In the genomic region with DNA sequence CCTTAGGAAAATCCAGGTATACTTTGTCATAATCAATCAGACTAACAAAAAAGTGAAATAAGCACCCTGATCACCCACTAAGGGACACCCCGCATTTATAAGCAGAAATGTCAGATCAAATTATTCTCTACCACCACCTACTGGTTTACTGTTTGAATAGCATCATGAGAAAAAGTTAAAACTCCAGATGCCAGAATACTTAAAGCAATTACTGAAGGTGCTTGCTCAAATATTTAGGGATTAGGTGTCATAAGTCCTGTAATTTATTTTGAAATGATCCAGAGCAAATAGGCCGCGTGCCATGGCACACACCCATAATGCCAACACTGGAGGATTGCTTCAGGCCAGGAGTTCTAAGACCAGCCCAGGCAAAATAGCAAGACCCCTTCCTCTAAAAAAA, we compare ENCODE assay signal across 8 cellular contexts. TPM values are rescaled to one million over a fixed set of nuclear protein-coding genes. Genes with fewer than 3 reads are reported as not detected.
DNase-seq lines count a peak whose midpoint lies in the region; ATAC-seq and TF ChIP-seq lines count a peak whose summit lies in the region.

No MANE protein-coding gene starts in this region.

- DNase-seq in AG10803 (ENCODE audit: low read depth) (peak; percentile 58), GM12864 (ENCODE audit: low read depth) (no peak), NCI-H82 (lab: John Stamatoyannopoulos, UW) (peak; percentile 80), chondrocyte (ENCODE audit: low spot score) (no peak), nephron progenitor cell (no peak)

- TF ChIP-seq CTCF in AG10803 (conservative IDR thresholded peaks at IDR 0.05; ENCODE audit: low read length) = peak; percentile 76
- peak; percentile 52 for TF ChIP-seq CTCF in GM12864 (IDR thresholded peaks at IDR 0.05; ENCODE audit: low read depth, low read length, missing control alignments)
- TF ChIP-seq CTCF in chondrocyte (IDR thresholded peaks at IDR 0.05) = peak; percentile 89
- peak; percentile 60 for TF ChIP-seq CTCF in nephron progenitor cell (IDR thresholded peaks at IDR 0.05)

- H3K27ac Mint-ChIP-seq in chondrocyte (ENCODE audit: unreplicated experiment) (peak overlapping the region; percentile 22), nephron progenitor cell (peak overlapping the region; percentile 69)

- H3K36me3 Mint-ChIP-seq in chondrocyte (ENCODE audit: low read depth) (no peaks in the 10 kb centered on the region), nephron progenitor cell (ENCODE audit: low read depth) (peaks cover 36% of the 10 kb centered on the region)

- H3K4me3 Mint-ChIP-seq in chondrocyte (ENCODE audit: unreplicated experiment) (no peak overlapping the region), nephron progenitor cell (peak overlapping the region; percentile 98)

- H3K27me3 Mint-ChIP-seq in chondrocyte (ENCODE audit: low read depth) (no peaks in the 10 kb centered on the region), nephron progenitor cell (ENCODE audit: low read depth, poor library complexity) (no peaks in the 10 kb centered on the region)

- peaks cover 24% of the 10 kb centered on the region for H3K4me1 Mint-ChIP-seq in chondrocyte (ENCODE audit: low read depth)
- H3K4me1 Mint-ChIP-seq in nephron progenitor cell = peaks cover 41% of the 10 kb centered on the region

- ATAC-seq in GM21529 (IDR thresholded peaks at IDR 0.05; ENCODE audit: unreplicated experiment) (no peak), HG03139 (IDR thresholded peaks at IDR 0.05; ENCODE audit: unreplicated experiment) (no peak), HG02763 (IDR thresholded peaks at IDR 0.05; ENCODE audit: unreplicated experiment) (no peak)

- H3K9me3 Mint-ChIP-seq in chondrocyte (ENCODE audit: low read depth) = no peaks in the 10 kb centered on the region
- no peaks in the 10 kb centered on the region for H3K9me3 Mint-ChIP-seq in nephron progenitor cell

- H3K4me3 ChIP-seq in AG10803 (ENCODE audit: low read length) = peak overlapping the region; percentile 34
- no peak overlapping the region for H3K4me3 ChIP-seq in GM12864 (ENCODE audit: low read depth, low read length)

RNA-seq across cellular contexts. Expression of a gene that starts 2.3 kb away (rescaled TPM):
- total RNA-seq in chondrocyte = 24.6 to 28.2 TPM (median 27.8 TPM) in 3 replicates

RNA-seq across cellular contexts. Expression of a gene that starts 27.9 kb away (rescaled TPM):
- total RNA-seq in chondrocyte = 351 to 496 TPM (median 486 TPM) in 3 replicates

RNA-seq across cellular contexts. Expression of a gene that starts 50.9 kb away (rescaled TPM):
- 0.32 to 0.41 TPM in 2 of 3 replicates, not detected in the other for total RNA-seq in chondrocyte

Comparison
In these comparisons a context has a peak if more than half of its experiments do, and no peak if none do; other contexts are left out.
1. DNase-seq: peak in AG10803 (single experiment) and NCI-H82 (single experiment); none in GM12864 (single experiment), chondrocyte (single experiment) and nephron progenitor cell (single experiment).
2. Peak in every context shown above with its lines, with median percentiles within 50 percentile points of each other: CTCF ChIP-seq.